In the genomic region with DNA sequence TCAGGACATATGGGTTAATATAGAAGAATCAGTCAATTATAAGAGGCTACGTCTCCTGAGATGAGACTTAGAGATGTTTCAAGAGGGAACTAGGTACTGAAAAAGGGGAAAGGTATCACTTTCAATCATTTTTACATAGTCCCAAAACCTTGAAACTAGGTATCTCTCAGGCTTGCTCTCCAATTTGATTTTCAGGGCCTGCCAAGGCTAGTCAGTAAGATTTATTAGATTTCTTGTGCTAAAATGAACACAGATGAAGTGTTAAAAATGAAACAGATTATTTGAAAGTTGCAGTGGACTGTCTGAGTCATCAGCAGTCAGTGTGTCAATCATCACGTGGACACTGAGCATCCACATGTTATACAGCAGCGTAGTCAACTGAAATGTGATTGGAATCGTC, we compare ENCODE assay signal across 17 cellular contexts.
A peak's percentile ranks its signal among the peaks of the same experiment; 100 is the strongest.
DNase-seq lines count a peak whose midpoint lies in the region; ATAC-seq, FAIRE-seq and TF ChIP-seq lines count a peak whose summit lies in the region.
"Had no signal": no experiment of that assay in that cellular context is flagged by ENCODE, and none has a peak within 500 bp of the region (broad histone marks: within the 10 kb centered on the region; RNA-seq: fewer than 3 reads in every experiment).

No MANE protein-coding gene starts in this region.

- intact Hi-C loops in GM12878 (cut with micrococcal nuclease; ENCODE audit: unreplicated experiment), result no loop called here

- SMC1A ChIA-PET in GM12878 (lab: Charles Lee; ENCODE audit: uncharacterized antibody, unreplicated experiment), result no interaction called here

- TF ChIP-seq CTCF in GM12878 (IDR thresholded peaks at IDR 0.05 in 2 of 3, conservative IDR thresholded peaks at IDR 0.05 in 1 of 3; ENCODE audit: control insufficient read depth in 2 of 3, extremely low read depth in 1 of 3, insufficient read depth in 1 of 3, low read depth in 3 of 3, low read length in 3 of 3), result no peak

- no peak for FAIRE-seq in GM12878 (lab: Jason Lieb, UNC)
- FAIRE-seq: A204.1, G401.6, GM12891 had no signal

- no peaks in the 10 kb centered on the region for H3K9me3 ChIP-seq in GM12878 (replicated peaks; ENCODE audit: control insufficient read depth, insufficient read depth, low read length)

- TF ChIP-seq EP300 in GM12878 (IDR thresholded peaks at IDR 0.05; ENCODE audit: borderline replicate concordance in 1 of 2, control insufficient read depth in 1 of 2, low read depth in 2 of 2, low read length in 2 of 2), result no peak

- H3K27me3 ChIP-seq in GM12878 (replicated peaks in 1 of 2; ENCODE audit: control insufficient read depth in 2 of 2, insufficient read depth in 2 of 2, low read length in 1 of 2), result no peaks in the 10 kb centered on the region
- H3K27me3 ChIP-seq: BLaER1 treated with 17β-estradiol and CSF1 and Interleukin-3, amounts not matched to agents 10 nM and 100 nM had no signal

- no peak overlapping the region for H2AFZ ChIP-seq in GM12878 (ENCODE audit: control insufficient read depth, low read depth, low read length)

- DNase-seq in GM12878 (ENCODE audit: low read depth, low spot score) (no peak), C1 segment of cervical spinal cord (lab: John Stamatoyannopoulos, UW) (no peak), NAMALWA (ENCODE audit: low spot score) (no peak)
- DNase-seq: DND-41, NCI-H1417 treated with DMSO at 0.1 percent for 48 hours, NCI-H2029, NCI-H2171 had no signal

- CTCF ChIA-PET in GM12878 (lab: Yijun Ruan, JAX), result no interaction called here

- H3K27ac ChIP-seq in GM12878 (ENCODE audit: control insufficient read depth, insufficient read depth), result no peak overlapping the region
- H3K27ac ChIP-seq: BLaER1 treated with 17β-estradiol and CSF1 and Interleukin-3, amounts not matched to agents 10 nM and 100 nM; HL-60; RWPE1 had no signal

- H3K79me2 ChIP-seq in GM12878 (ENCODE audit: control insufficient read depth, insufficient read depth, low read length), result no peaks in the 10 kb centered on the region

- ATAC-seq in GM18502 (IDR thresholded peaks at IDR 0.05; ENCODE audit: poor library complexity, unreplicated experiment) (peak; percentile 68), GM19395 (IDR thresholded peaks at IDR 0.05; ENCODE audit: unreplicated experiment) (peak; percentile 59), HG03025 (IDR thresholded peaks at IDR 0.05; ENCODE audit: low FRiP score, unreplicated experiment) (peak; percentile 64), GM12878 (peak; percentile 55), HG02970 (IDR thresholded peaks at IDR 0.05; ENCODE audit: low FRiP score, unreplicated experiment) (no peak)

- no TSS peak for BruUV-seq in GM12878 (replicated peaks; lab: Mats Ljungman, UMichigan)

- POLR2A ChIA-PET in GM12878 (lab: Charles Lee), result no interaction called here

- no peak overlapping the region for H3K4me3 ChIP-seq in GM12878
- H3K4me3 ChIP-seq: BLaER1 treated with 17β-estradiol and CSF1 and Interleukin-3, amounts not matched to agents 10 nM and 100 nM had no signal

- in situ Hi-C loops in GM12878 (cut with MboI), result no loop called here

- H4K20me1 ChIP-seq in GM12878 (ENCODE audit: control insufficient read depth, insufficient read depth), result no peaks in the 10 kb centered on the region
- H4K20me1 ChIP-seq: BLaER1 treated with 17β-estradiol and CSF1 and Interleukin-3, amounts not matched to agents 10 nM and 100 nM had no signal

- no peaks in the 10 kb centered on the region for H3K4me1 ChIP-seq in GM12878 (ENCODE audit: control insufficient read depth, insufficient read depth, low read length)
- H3K4me1 ChIP-seq: BLaER1 treated with 17β-estradiol and CSF1 and Interleukin-3, amounts not matched to agents 10 nM and 100 nM had no signal

- TF ChIP-seq POLR2A in GM12878 (IDR thresholded peaks at IDR 0.05; ENCODE audit: low read depth, low read length), result no peak

- RAD21 ChIA-PET in GM12878 (lab: Charles Lee; ENCODE audit: unreplicated experiment), result no interaction called here

- no peak overlapping the region for H3K9ac ChIP-seq in GM12878 (ENCODE audit: control insufficient read depth, insufficient read depth, low read length)
- H3K9ac ChIP-seq: BLaER1 treated with 17β-estradiol and CSF1 and Interleukin-3, amounts not matched to agents 10 nM and 100 nM had no signal

- H3K4me2 ChIP-seq in GM12878 (ENCODE audit: control insufficient read depth, insufficient read depth), result no peak overlapping the region
- H3K4me2 ChIP-seq: BLaER1 treated with 17β-estradiol and CSF1 and Interleukin-3, amounts not matched to agents 10 nM and 100 nM had no signal

- H3K36me3 ChIP-seq in GM12878 (ENCODE audit: control insufficient read depth in 2 of 2, insufficient read depth in 2 of 2, low read length in 1 of 2), result no peaks in the 10 kb centered on the region
- H3K36me3 ChIP-seq: BLaER1 treated with 17β-estradiol and CSF1 and Interleukin-3, amounts not matched to agents 10 nM and 100 nM had no signal

- TF ChIP-seq RAD21 in GM12878 (IDR thresholded peaks at IDR 0.05; ENCODE audit: insufficient read depth, low read depth, low read length), result no peak

- 16% methylated on average over 4 of the region's 4 CpGs for WGBS in GM12878 (ENCODE audit: insufficient coverage, insufficient replicate concordance, low lambda C conversion rate, missing lambda C conversion rate)

TF ChIP-seq in GM12878, 131 proteins besides CTCF, POLR2A, EP300 and RAD21 (continues in another document):
- TF ChIP-seq, protein P1, sequence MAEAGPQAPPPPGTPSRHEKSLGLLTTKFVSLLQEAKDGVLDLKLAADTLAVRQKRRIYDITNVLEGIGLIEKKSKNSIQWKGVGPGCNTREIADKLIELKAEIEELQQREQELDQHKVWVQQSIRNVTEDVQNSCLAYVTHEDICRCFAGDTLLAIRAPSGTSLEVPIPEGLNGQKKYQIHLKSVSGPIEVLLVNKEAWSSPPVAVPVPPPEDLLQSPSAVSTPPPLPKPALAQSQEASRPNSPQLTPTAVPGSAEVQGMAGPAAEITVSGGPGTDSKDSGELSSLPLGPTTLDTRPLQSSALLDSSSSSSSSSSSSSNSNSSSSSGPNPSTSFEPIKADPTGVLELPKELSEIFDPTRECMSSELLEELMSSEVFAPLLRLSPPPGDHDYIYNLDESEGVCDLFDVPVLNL (IDR thresholded peaks at IDR 0.05; ENCODE audit: low read depth, low read length), result no peak
- TF ChIP-seq STAT3 (IDR thresholded peaks at IDR 0.05; ENCODE audit: low read depth, low read length), result no peak
- no peak for TF ChIP-seq SPI1 (IDR thresholded peaks at IDR 0.05; ENCODE audit: borderline replicate concordance, insufficient read depth, low read depth, low read length)
- TF ChIP-seq FOXM1 (IDR thresholded peaks at IDR 0.05; ENCODE audit: low read depth, low read length), result no peak
- TF ChIP-seq ATF7 (IDR thresholded peaks at IDR 0.05; ENCODE audit: low read depth), result no peak
- no peak for TF ChIP-seq CHD1 (IDR thresholded peaks at IDR 0.05; ENCODE audit: low read depth, low read length)
- TF ChIP-seq, protein P2, sequence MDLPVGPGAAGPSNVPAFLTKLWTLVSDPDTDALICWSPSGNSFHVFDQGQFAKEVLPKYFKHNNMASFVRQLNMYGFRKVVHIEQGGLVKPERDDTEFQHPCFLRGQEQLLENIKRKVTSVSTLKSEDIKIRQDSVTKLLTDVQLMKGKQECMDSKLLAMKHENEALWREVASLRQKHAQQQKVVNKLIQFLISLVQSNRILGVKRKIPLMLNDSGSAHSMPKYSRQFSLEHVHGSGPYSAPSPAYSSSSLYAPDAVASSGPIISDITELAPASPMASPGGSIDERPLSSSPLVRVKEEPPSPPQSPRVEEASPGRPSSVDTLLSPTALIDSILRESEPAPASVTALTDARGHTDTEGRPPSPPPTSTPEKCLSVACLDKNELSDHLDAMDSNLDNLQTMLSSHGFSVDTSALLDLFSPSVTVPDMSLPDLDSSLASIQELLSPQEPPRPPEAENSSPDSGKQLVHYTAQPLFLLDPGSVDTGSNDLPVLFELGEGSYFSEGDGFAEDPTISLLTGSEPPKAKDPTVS (IDR thresholded peaks at IDR 0.05; ENCODE audit: low read depth, low read length), result no peak
- TF ChIP-seq PAX8 (IDR thresholded peaks at IDR 0.05), result no peak
- TF ChIP-seq, protein P3, sequence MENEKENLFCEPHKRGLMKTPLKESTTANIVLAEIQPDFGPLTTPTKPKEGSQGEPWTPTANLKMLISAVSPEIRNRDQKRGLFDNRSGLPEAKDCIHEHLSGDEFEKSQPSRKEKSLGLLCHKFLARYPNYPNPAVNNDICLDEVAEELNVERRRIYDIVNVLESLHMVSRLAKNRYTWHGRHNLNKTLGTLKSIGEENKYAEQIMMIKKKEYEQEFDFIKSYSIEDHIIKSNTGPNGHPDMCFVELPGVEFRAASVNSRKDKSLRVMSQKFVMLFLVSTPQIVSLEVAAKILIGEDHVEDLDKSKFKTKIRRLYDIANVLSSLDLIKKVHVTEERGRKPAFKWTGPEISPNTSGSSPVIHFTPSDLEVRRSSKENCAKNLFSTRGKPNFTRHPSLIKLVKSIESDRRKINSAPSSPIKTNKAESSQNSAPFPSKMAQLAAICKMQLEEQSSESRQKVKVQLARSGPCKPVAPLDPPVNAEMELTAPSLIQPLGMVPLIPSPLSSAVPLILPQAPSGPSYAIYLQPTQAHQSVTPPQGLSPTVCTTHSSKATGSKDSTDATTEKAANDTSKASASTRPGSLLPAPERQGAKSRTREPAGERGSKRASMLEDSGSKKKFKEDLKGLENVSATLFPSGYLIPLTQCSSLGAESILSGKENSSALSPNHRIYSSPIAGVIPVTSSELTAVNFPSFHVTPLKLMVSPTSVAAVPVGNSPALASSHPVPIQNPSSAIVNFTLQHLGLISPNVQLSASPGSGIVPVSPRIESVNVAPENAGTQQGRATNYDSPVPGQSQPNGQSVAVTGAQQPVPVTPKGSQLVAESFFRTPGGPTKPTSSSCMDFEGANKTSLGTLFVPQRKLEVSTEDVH (IDR thresholded peaks at IDR 0.05; ENCODE audit: low read depth, partially characterized antibody), result no peak
- no peak for TF ChIP-seq ZNF622 (IDR thresholded peaks at IDR 0.05)
- no peak for TF ChIP-seq ZBED1 (IDR thresholded peaks at IDR 0.05; ENCODE audit: borderline replicate concordance)
